In genomic region chr6:117907600-117908245, GRCh38 we compare ENCODE assay signal across 8 cellular contexts. TPM values are rescaled to one million over a fixed set of nuclear protein-coding genes. Genes with fewer than 3 reads are reported as not detected.
DNase-seq lines count a peak whose midpoint lies in the region; ATAC-seq and TF ChIP-seq lines count a peak whose summit lies in the region.

No MANE protein-coding gene starts in this region.

- intact Hi-C loops in lower lobe of right lung (cut with DNase I) = no loop called here
- intact Hi-C loops in vagina (cut with DNase I) = no loop called here

- H3K36me3 ChIP-seq in lower lobe of right lung = no peaks in the 10 kb centered on the region
- H3K36me3 ChIP-seq in vagina = no peaks in the 10 kb centered on the region

- H3K9me3 Mint-ChIP-seq in central memory CD8-positive, alpha-beta T cell = no peaks in the 10 kb centered on the region

- H3K4me1 Mint-ChIP-seq in central memory CD8-positive, alpha-beta T cell = peaks cover 6% of the 10 kb centered on the region

- no peaks in the 10 kb centered on the region for H3K36me3 Mint-ChIP-seq in central memory CD8-positive, alpha-beta T cell (ENCODE audit: insufficient read depth)

- peak overlapping the region; percentile 63 for H3K4me3 Mint-ChIP-seq in central memory CD8-positive, alpha-beta T cell

- H3K4me3 ChIP-seq in lower lobe of right lung (peak overlapping the region; percentile 58), vagina (peak overlapping the region; percentile 44 to 63)

- peaks cover 16% of the 10 kb centered on the region for H3K4me1 ChIP-seq in lower lobe of right lung
- peaks cover 9% of the 10 kb centered on the region for H3K4me1 ChIP-seq in vagina

- H3K27ac ChIP-seq in lower lobe of right lung (no peak overlapping the region), vagina (no peak overlapping the region)

- H3K9me3 ChIP-seq in lower lobe of right lung (no peaks in the 10 kb centered on the region), vagina (no peaks in the 10 kb centered on the region)

- peaks cover 67% of the 10 kb centered on the region for H3K27me3 Mint-ChIP-seq in central memory CD8-positive, alpha-beta T cell

- TF ChIP-seq CTCF in lower lobe of right lung (IDR thresholded peaks at IDR 0.05) (no peak), vagina (IDR thresholded peaks at IDR 0.05) (no peak)

- peak; percentile 12 for DNase-seq in stimulated activated CD4-positive, alpha-beta T cell treated with anti-CD3 and anti-CD28 coated beads, Interleukin-15, amount 100 ng/mL, for 24 hours
- DNase-seq in stimulated activated CD4-positive, alpha-beta T cell treated with anti-CD3 and anti-CD28 coated beads, Interleukin-1b, Interleukin-23, amount 100 ng/mL, for 48 hours = no peak
- no peak for DNase-seq in central memory CD8-positive, alpha-beta T cell (ENCODE audit: low spot score in 2 of 2)
- peak; percentile 36 for DNase-seq in lower lobe of right lung
- DNase-seq in vagina (ENCODE audit: extremely low spot score in 2 of 2) = no peak
- no peak for DNase-seq in GDM1 (lab: John Stamatoyannopoulos, UW)

- H3K27me3 ChIP-seq in lower lobe of right lung (ENCODE audit: low read depth) (peaks cover 58% of the 10 kb centered on the region), vagina (no peaks in the 10 kb centered on the region)

- TF ChIP-seq POLR2A in vagina (IDR thresholded peaks at IDR 0.05) = no peak

- H3K27ac Mint-ChIP-seq in central memory CD8-positive, alpha-beta T cell (ENCODE audit: low read depth) = no peak overlapping the region

- ATAC-seq in HG03571 (IDR thresholded peaks at IDR 0.05; ENCODE audit: unreplicated experiment) (peak; percentile 22), lower lobe of right lung (peak; percentile 61 to 67), GM18861 (IDR thresholded peaks at IDR 0.05; ENCODE audit: unreplicated experiment) (no peak)
- peak; percentile 24 for ATAC-seq in central memory CD8-positive, alpha-beta T cell (replicated peaks; ENCODE audit: extremely low read depth, poor library complexity, severe bottlenecking)

RNA-seq across cellular contexts. Expression of gene SLC35F1, which starts 0.7 kb away (rescaled TPM):
- total RNA-seq in lower lobe of right lung = 0.30 TPM
- 2.7 TPM for total RNA-seq in vagina

Comparison
In these comparisons a context has a peak if more than half of its experiments do, and no peak if none do; other contexts are left out.
1. DNase-seq: peak in stimulated activated CD4-positive, alpha-beta T cell treated with anti-CD3 and anti-CD28 coated beads, Interleukin-15, amount 100 ng/mL, for 24 hours (single experiment) and lower lobe of right lung (single experiment); none in stimulated activated CD4-positive, alpha-beta T cell treated with anti-CD3 and anti-CD28 coated beads, Interleukin-1b, Interleukin-23, amount 100 ng/mL, for 48 hours (single experiment), central memory CD8-positive, alpha-beta T cell (0 of 2), vagina (0 of 2) and GDM1 (single experiment).